ENCODE assay signal across 2 cellular contexts in genomic region chr3:32540899-32541298, GRCh38.
TF ChIP-seq lines count a peak whose summit lies in the region.

No MANE protein-coding gene starts in this region.

TF ChIP-seq in GM23338, 12 proteins besides CTCF, POLR2A, EP300 and RAD21 (continued from another document):
- TF ChIP-seq, protein P1, sequence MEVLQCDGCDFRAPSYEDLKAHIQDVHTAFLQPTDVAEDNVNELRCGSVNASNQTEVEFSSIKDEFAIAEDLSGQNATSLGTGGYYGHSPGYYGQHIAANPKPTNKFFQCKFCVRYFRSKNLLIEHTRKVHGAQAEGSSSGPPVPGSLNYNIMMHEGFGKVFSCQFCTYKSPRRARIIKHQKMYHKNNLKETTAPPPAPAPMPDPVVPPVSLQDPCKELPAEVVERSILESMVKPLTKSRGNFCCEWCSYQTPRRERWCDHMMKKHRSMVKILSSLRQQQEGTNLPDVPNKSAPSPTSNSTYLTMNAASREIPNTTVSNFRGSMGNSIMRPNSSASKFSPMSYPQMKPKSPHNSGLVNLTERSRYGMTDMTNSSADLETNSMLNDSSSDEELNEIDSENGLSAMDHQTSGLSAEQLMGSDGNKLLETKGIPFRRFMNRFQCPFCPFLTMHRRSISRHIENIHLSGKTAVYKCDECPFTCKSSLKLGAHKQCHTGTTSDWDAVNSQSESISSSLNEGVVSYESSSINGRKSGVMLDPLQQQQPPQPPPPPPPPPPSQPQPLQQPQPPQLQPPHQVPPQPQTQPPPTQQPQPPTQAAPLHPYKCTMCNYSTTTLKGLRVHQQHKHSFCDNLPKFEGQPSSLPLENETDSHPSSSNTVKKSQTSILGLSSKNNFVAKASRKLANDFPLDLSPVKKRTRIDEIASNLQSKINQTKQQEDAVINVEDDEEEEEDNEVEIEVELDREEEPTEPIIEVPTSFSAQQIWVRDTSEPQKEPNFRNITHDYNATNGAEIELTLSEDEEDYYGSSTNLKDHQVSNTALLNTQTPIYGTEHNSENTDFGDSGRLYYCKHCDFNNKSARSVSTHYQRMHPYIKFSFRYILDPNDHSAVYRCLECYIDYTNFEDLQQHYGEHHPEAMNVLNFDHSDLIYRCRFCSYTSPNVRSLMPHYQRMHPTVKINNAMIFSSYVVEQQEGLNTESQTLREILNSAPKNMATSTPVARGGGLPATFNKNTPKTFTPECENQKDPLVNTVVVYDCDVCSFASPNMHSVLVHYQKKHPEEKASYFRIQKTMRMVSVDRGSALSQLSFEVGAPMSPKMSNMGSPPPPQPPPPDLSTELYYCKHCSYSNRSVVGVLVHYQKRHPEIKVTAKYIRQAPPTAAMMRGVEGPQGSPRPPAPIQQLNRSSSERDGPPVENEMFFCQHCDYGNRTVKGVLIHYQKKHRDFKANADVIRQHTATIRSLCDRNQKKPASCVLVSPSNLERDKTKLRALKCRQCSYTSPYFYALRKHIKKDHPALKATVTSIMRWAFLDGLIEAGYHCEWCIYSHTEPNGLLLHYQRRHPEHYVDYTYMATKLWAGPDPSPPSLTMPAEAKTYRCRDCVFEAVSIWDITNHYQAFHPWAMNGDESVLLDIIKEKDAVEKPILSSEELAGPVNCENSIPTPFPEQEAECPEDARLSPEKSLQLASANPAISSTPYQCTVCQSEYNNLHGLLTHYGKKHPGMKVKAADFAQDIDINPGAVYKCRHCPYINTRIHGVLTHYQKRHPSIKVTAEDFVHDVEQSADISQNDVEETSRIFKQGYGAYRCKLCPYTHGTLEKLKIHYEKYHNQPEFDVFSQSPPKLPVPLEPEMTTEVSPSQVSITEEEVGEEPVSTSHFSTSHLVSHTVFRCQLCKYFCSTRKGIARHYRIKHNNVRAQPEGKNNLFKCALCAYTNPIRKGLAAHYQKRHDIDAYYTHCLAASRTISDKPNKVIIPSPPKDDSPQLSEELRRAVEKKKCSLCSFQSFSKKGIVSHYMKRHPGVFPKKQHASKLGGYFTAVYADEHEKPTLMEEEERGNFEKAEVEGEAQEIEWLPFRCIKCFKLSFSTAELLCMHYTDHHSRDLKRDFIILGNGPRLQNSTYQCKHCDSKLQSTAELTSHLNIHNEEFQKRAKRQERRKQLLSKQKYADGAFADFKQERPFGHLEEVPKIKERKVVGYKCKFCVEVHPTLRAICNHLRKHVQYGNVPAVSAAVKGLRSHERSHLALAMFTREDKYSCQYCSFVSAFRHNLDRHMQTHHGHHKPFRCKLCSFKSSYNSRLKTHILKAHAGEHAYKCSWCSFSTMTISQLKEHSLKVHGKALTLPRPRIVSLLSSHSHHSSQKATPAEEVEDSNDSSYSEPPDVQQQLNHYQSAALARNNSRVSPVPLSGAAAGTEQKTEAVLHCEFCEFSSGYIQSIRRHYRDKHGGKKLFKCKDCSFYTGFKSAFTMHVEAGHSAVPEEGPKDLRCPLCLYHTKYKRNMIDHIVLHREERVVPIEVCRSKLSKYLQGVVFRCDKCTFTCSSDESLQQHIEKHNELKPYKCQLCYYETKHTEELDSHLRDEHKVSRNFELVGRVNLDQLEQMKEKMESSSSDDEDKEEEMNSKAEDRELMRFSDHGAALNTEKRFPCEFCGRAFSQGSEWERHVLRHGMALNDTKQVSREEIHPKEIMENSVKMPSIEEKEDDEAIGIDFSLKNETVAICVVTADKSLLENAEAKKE (CRISPR knock-in tag; IDR thresholded peaks at IDR 0.05): no peak
- TF ChIP-seq, protein P2, sequence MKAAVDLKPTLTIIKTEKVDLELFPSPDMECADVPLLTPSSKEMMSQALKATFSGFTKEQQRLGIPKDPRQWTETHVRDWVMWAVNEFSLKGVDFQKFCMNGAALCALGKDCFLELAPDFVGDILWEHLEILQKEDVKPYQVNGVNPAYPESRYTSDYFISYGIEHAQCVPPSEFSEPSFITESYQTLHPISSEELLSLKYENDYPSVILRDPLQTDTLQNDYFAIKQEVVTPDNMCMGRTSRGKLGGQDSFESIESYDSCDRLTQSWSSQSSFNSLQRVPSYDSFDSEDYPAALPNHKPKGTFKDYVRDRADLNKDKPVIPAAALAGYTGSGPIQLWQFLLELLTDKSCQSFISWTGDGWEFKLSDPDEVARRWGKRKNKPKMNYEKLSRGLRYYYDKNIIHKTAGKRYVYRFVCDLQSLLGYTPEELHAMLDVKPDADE (IDR thresholded peaks at IDR 0.05): no peak
- TF ChIP-seq ZNF114 (CRISPR knock-in tag; IDR thresholded peaks at IDR 0.05): no peak
- no peak for TF ChIP-seq POLR2AphosphoS5 (IDR thresholded peaks at IDR 0.05; ENCODE audit: low read depth)
- no peak for TF ChIP-seq EZH2 (IDR thresholded peaks at IDR 0.05; ENCODE audit: low read depth, unreplicated experiment)
- TF ChIP-seq REST (IDR thresholded peaks at IDR 0.05; ENCODE audit: unreplicated experiment): no peak
- TF ChIP-seq ZNF331 (CRISPR knock-in tag; IDR thresholded peaks at IDR 0.05; ENCODE audit: low read depth): no peak
- TF ChIP-seq NANOG (IDR thresholded peaks at IDR 0.05; ENCODE audit: borderline replicate concordance): no peak
- no peak for TF ChIP-seq CREB1 (CRISPR knock-in tag; IDR thresholded peaks at IDR 0.05; ENCODE audit: low read depth)
- TF ChIP-seq JUNB (IDR thresholded peaks at IDR 0.05; ENCODE audit: unreplicated experiment): no peak
- TF ChIP-seq STAT1 (IDR thresholded peaks at IDR 0.05; ENCODE audit: unreplicated experiment): no peak

TF ChIP-seq in K562, 482 proteins besides CTCF, POLR2A, EP300 and RAD21 (continued from another document):
- TF ChIP-seq BRF2 (IDR thresholded peaks at IDR 0.05; ENCODE audit: borderline replicate concordance, insufficient read depth, insufficient read length) (no peak), HDAC6 (IDR thresholded peaks at IDR 0.05; ENCODE audit: low read depth, low read length) (no peak), ZNF165 (CRISPR knock-in tag; IDR thresholded peaks at IDR 0.05; ENCODE audit: borderline replicate concordance) (no peak), PRDM10 (IDR thresholded peaks at IDR 0.05; ENCODE audit: partially characterized antibody) (no peak), HOMEZ (CRISPR knock-in tag; IDR thresholded peaks at IDR 0.05) (no peak), BCOR (IDR thresholded peaks at IDR 0.05) (no peak), ERF (CRISPR knock-in tag; IDR thresholded peaks at IDR 0.05) (no peak), ZNF311 (CRISPR knock-in tag; IDR thresholded peaks at IDR 0.05) (no peak), TRIM24 (IDR thresholded peaks at IDR 0.05) (no peak), ZC3H11A (IDR thresholded peaks at IDR 0.05; ENCODE audit: low read depth, low read length) (no peak), PHB (CRISPR knock-in tag; IDR thresholded peaks at IDR 0.05) (no peak), POLR3A (IDR thresholded peaks at IDR 0.05; ENCODE audit: borderline replicate concordance, extremely low read depth, insufficient read depth, insufficient read length) (no peak), RERE (CRISPR knock-in tag; IDR thresholded peaks at IDR 0.05; ENCODE audit: borderline replicate concordance) (no peak), ZNF785 (CRISPR knock-in tag; IDR thresholded peaks at IDR 0.05) (no peak), CEBPB (tag; IDR thresholded peaks at IDR 0.05) (no peak), ARID2 (IDR thresholded peaks at IDR 0.05) (no peak), TEAD4 (IDR thresholded peaks at IDR 0.05; ENCODE audit: low read length) (no peak), TEAD4 (CRISPR knock-in tag; IDR thresholded peaks at IDR 0.05; ENCODE audit: borderline replicate concordance) (no peak)
